11 cellular contexts compared by ENCODE assay signal in the genomic region with DNA sequence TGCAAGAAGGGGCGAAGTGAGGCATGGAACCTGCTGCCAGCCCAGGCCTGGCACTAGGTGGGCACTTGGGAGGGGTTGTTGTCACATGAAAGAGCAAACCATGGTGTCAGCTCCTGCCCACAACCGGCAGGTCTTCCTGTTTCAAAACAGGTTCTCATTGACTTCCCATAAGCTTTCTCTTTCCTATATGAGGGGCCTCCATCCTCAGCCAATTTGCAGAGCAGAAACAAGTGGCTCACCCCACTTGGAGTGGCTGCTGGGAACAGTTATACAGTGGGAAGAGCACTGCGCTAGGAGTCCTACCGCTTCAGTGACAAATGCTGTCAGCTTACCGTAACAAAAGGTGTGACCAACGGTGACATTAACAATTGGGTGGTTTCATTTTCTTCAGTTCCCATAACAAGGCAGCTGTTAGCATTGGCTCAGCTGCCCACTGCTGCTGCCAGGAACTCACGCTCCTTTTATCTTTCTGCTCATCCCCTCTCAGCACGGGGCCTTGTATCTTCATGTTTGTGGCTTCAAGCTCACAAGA. TPM values are rescaled to one million over a fixed set of nuclear protein-coding genes. Genes with fewer than 3 reads are reported as not detected.
DNase-seq lines count a peak whose midpoint lies in the region; ATAC-seq and TF ChIP-seq lines count a peak whose summit lies in the region.
"Had no signal": no experiment of that assay in that cellular context is flagged by ENCODE, and none has a peak within 500 bp of the region (broad histone marks: within the 10 kb centered on the region; RNA-seq: fewer than 3 reads in every experiment).

No MANE protein-coding gene starts in this region.

- H3K27ac Mint-ChIP-seq in activated CD4-positive, alpha-beta T cell treated with anti-CD3 and anti-CD28 coated beads, Interleukin-2, amount 10 ng/mL, durations not matched to agents 7 days and 5 days = peak overlapping the region; percentile 95
- H3K27ac Mint-ChIP-seq in natural killer cell = peak overlapping the region; percentile 91

- peak; percentile 72 for DNase-seq in activated CD4-positive, alpha-beta T cell treated with anti-CD3 and anti-CD28 coated beads, Interleukin-2, amount 10 ng/mL, durations not matched to agents 7 days and 5 days
- no peak for DNase-seq in natural killer cell
- no peak for DNase-seq in kidney glomerular epithelial cell (lab: John Stamatoyannopoulos, UW)
- DNase-seq in NCI-H1417 treated with DMSO at 0.1 percent for 48 hours (lab: John Stamatoyannopoulos, UW) = no peak
- no peak for DNase-seq in GM03348 (ENCODE audit: low spot score)
- DNase-seq: caudate nucleus, EL, glutamatergic neuron, NCI-H748 treated with DMSO at 0.1 percent for 48 hours had no signal

- H3K27ac ChIP-seq in KOPT-K1 (ENCODE audit: low read depth, low read length, poor library complexity, severe bottlenecking) = peak overlapping the region; percentile 56

- peaks cover 79% of the 10 kb centered on the region for H3K36me3 Mint-ChIP-seq in activated CD4-positive, alpha-beta T cell treated with anti-CD3 and anti-CD28 coated beads, Interleukin-2, amount 10 ng/mL, durations not matched to agents 7 days and 5 days (ENCODE audit: low read depth)
- H3K36me3 Mint-ChIP-seq in natural killer cell = peaks cover 20% of the 10 kb centered on the region

- TF ChIP-seq CTCF in natural killer cell (IDR thresholded peaks at IDR 0.05) = no peak

- no peaks in the 10 kb centered on the region for H3K27me3 Mint-ChIP-seq in activated CD4-positive, alpha-beta T cell treated with anti-CD3 and anti-CD28 coated beads, Interleukin-2, amount 10 ng/mL, durations not matched to agents 7 days and 5 days
- no peaks in the 10 kb centered on the region for H3K27me3 Mint-ChIP-seq in natural killer cell (ENCODE audit: low read depth in 2 of 2)

- H3K9me3 ChIP-seq in KOPT-K1 (ENCODE audit: insufficient read depth, low read length, poor library complexity, severe bottlenecking) = peaks cover 9% of the 10 kb centered on the region

- peaks cover 91% of the 10 kb centered on the region for H3K4me1 Mint-ChIP-seq in activated CD4-positive, alpha-beta T cell treated with anti-CD3 and anti-CD28 coated beads, Interleukin-2, amount 10 ng/mL, durations not matched to agents 7 days and 5 days
- H3K4me1 Mint-ChIP-seq in natural killer cell = peaks cover 71 to 83% of the 10 kb centered on the region in 2 donors

- POLR2A ChIA-PET in activated CD4-positive, alpha-beta T cell treated with anti-CD3 and anti-CD28 coated beads, Interleukin-2, amount 10 ng/mL, durations not matched to agents 7 days and 5 days (lab: Charles Lee) = interaction anchor here (0.6 to 1.2 kb wide), 5 partner anchors 10 to 32 kb away, joined by 3 to 4 read pairs (median 4); partner anchors contain the start of gene RAC2

- peaks cover 40% of the 10 kb centered on the region for H3K36me3 ChIP-seq in KOPT-K1 (ENCODE audit: insufficient read depth, low read length)

- ATAC-seq in natural killer cell = peak; percentile 60 to 76 (median 70)

- peak overlapping the region; percentile 75 for H3K4me3 Mint-ChIP-seq in activated CD4-positive, alpha-beta T cell treated with anti-CD3 and anti-CD28 coated beads, Interleukin-2, amount 10 ng/mL, durations not matched to agents 7 days and 5 days
- H3K4me3 Mint-ChIP-seq in natural killer cell = peak overlapping the region; percentile 76

- CTCF ChIA-PET in activated CD4-positive, alpha-beta T cell treated with anti-CD3 and anti-CD28 coated beads, Interleukin-2, amount 10 ng/mL, durations not matched to agents 7 days and 5 days (lab: Charles Lee) = interaction anchor here (0.6 to 1.0 kb wide), 4 partner anchors 23 to 117 kb away, joined by 3 to 4 read pairs (median 4); no protein-coding TSS in a partner anchor

- intact Hi-C loops in natural killer cell (cut with micrococcal nuclease) = no loop called here

- H3K9me3 Mint-ChIP-seq in activated CD4-positive, alpha-beta T cell treated with anti-CD3 and anti-CD28 coated beads, Interleukin-2, amount 10 ng/mL, durations not matched to agents 7 days and 5 days = peaks cover 22% of the 10 kb centered on the region
- peaks cover 0 to 3% of the 10 kb centered on the region in 2 donors for H3K9me3 Mint-ChIP-seq in natural killer cell

RNA-seq across cellular contexts. Expression of gene SSTR3, which starts 10.2 kb away (rescaled TPM):
- 10 to 100 TPM; 10.1 to 10.2 TPM for total RNA-seq in activated CD4-positive, alpha-beta T cell treated with anti-CD3 and anti-CD28 coated beads, Interleukin-2, amount 10 ng/mL, durations not matched to agents 7 days and 5 days
- total RNA-seq in natural killer cell = under 1 TPM; 0.20 to 0.64 (median 0.23) TPM
- total RNA-seq: LHCN-M2 had no signal

RNA-seq across cellular contexts. Expression of gene RAC2, which starts 21.6 kb away (rescaled TPM):
- 1,000 to 10,000 TPM; 1,015 to 1,117 TPM for total RNA-seq in activated CD4-positive, alpha-beta T cell treated with anti-CD3 and anti-CD28 coated beads, Interleukin-2, amount 10 ng/mL, durations not matched to agents 7 days and 5 days
- 100 to 1,000 TPM; 647 to 744 (median 741) TPM for total RNA-seq in natural killer cell

RNA-seq across cellular contexts. Expression of gene C1QTNF6, which starts 34.5 kb away (rescaled TPM):
- 1 to 10 TPM; 7.6 to 8.3 TPM for total RNA-seq in activated CD4-positive, alpha-beta T cell treated with anti-CD3 and anti-CD28 coated beads, Interleukin-2, amount 10 ng/mL, durations not matched to agents 7 days and 5 days
- total RNA-seq in natural killer cell = 10 to 100 TPM in 1 of 3 donors, 1 to 10 TPM in 2; 6.0 to 10.3 (median 6.7) TPM

RNA-seq across cellular contexts. Expression of gene CYTH4, which starts 59.8 kb away (rescaled TPM):
- total RNA-seq in activated CD4-positive, alpha-beta T cell treated with anti-CD3 and anti-CD28 coated beads, Interleukin-2, amount 10 ng/mL, durations not matched to agents 7 days and 5 days = 100 to 1,000 TPM; 106 to 110 TPM
- 100 to 1,000 TPM; 219 to 260 (median 249) TPM for total RNA-seq in natural killer cell
- total RNA-seq: LHCN-M2 had no signal

Comparison
In these comparisons a context has a peak if more than half of its experiments do, and no peak if none do; other contexts are left out.
1. RNA of gene SSTR3, which starts 10.2 kb away (total RNA-seq): 10.1 to 10.2 TPM in activated CD4-positive, alpha-beta T cell treated with anti-CD3 and anti-CD28 coated beads, Interleukin-2, amount 10 ng/mL, durations not matched to agents 7 days and 5 days; 0.20 to 0.64 TPM in natural killer cell; every median in the first group is over 4 times any median in the second.